Comparison of ENCODE assay signal across 8 cellular contexts in genomic region chr1:155320252-155320651, GRCh38. TPM values are rescaled to one million over a fixed set of nuclear protein-coding genes. Genes with fewer than 3 reads are reported as not detected.
DNase-seq lines count a peak whose midpoint lies in the region; ATAC-seq and TF ChIP-seq lines count a peak whose summit lies in the region.

No MANE protein-coding gene starts in this region.

- H3K4me3 ChIP-seq in ACC112 (ENCODE audit: low read depth, low read length) (peak overlapping the region; percentile 81), dorsolateral prefrontal cortex (peak overlapping the region; percentile 33 to 100 (median 82))

- no peak overlapping the region for H3K27ac ChIP-seq in ACC112 (ENCODE audit: low read depth, low read length)
- peak overlapping the region in 57 of 59 donors; percentile 43 to 97 (median 92) for H3K27ac ChIP-seq in dorsolateral prefrontal cortex

- peaks cover 24% of the 10 kb centered on the region for H3K4me1 ChIP-seq in ACC112 (ENCODE audit: control insufficient read depth, insufficient read depth, low read length, unreplicated experiment)

- no peak overlapping the region for H2AFZ ChIP-seq in ACC112 (ENCODE audit: low read length, unreplicated experiment)

- H3K36me3 Mint-ChIP-seq in IgD-negative memory B cell (peaks cover 4% of the 10 kb centered on the region), natural killer cell (no peaks in the 10 kb centered on the region)

- H3K4me1 Mint-ChIP-seq in IgD-negative memory B cell (peaks cover 5 to 24% (median 12%) of the 10 kb centered on the region in 3 donors), natural killer cell (peaks cover 14 to 41% of the 10 kb centered on the region in 2 donors)

- peak in 1 of 10 donors; percentile 30 for DNase-seq in dorsolateral prefrontal cortex
- no peak for DNase-seq in natural killer cell
- no peak for DNase-seq in NCI-H82 treated with DMSO at 0.1 percent for 48 hours (lab: John Stamatoyannopoulos, UW; ENCODE audit: unreplicated experiment)
- DNase-seq in NCI-H524 (lab: John Stamatoyannopoulos, UW): no peak
- DNase-seq in NCI-H2196 treated with DMSO at 0.1 percent for 48 hours (lab: John Stamatoyannopoulos, UW; ENCODE audit: unreplicated experiment): no peak

- H3K79me2 ChIP-seq in ACC112 (ENCODE audit: control insufficient read depth, insufficient read depth, low read length, unreplicated experiment): peaks cover 24% of the 10 kb centered on the region

- peaks cover 9% of the 10 kb centered on the region; the same call in 1 of the 2 replicates for H3K36me3 ChIP-seq in ACC112 (ENCODE audit: insufficient read depth, low read length)

- intact Hi-C loops in dorsolateral prefrontal cortex (cut with DNase I): loop anchor here (2.0 to 10.0 kb wide), 6 partner anchors 43 to 275 kb away; partner anchors contain the start of genes ASH1L (in 1 of the 2), HCN3 (in 1 of the 2), MTX1 (in 1 of the 2) and THBS3 (in 1 of the 2)
- intact Hi-C loops in natural killer cell (cut with micrococcal nuclease): loop anchor here (5.0 kb wide), 1 partner anchor 242 kb away; the partner anchor contains the start of gene ASH1L

- no peaks in the 10 kb centered on the region for H3K27me3 Mint-ChIP-seq in IgD-negative memory B cell
- H3K27me3 Mint-ChIP-seq in natural killer cell (ENCODE audit: low read depth in 2 of 2): no peaks in the 10 kb centered on the region

- H3K27ac Mint-ChIP-seq in IgD-negative memory B cell (peak overlapping the region in 2 of 3 donors; percentile 7 to 85), natural killer cell (peak overlapping the region in 1 of 2 donors; percentile 57)

- H3K9me3 Mint-ChIP-seq in IgD-negative memory B cell (no peaks in the 10 kb centered on the region), natural killer cell (no peaks in the 10 kb centered on the region)

- TF ChIP-seq CTCF in dorsolateral prefrontal cortex (IDR thresholded peaks at IDR 0.05 in 54 of 56, conservative IDR thresholded peaks at IDR 0.05 in 2 of 56; ENCODE audit: low read depth in 1 of 56, partially characterized antibody in 56 of 56) (no peak), natural killer cell (IDR thresholded peaks at IDR 0.05) (no peak)

- no peaks in the 10 kb centered on the region for H3K27me3 ChIP-seq in ACC112 (ENCODE audit: insufficient read depth, low read length)
- H3K27me3 ChIP-seq in dorsolateral prefrontal cortex: no peaks in the 10 kb centered on the region

- ATAC-seq in natural killer cell: no peak
- ATAC-seq in GM18520 (IDR thresholded peaks at IDR 0.05; ENCODE audit: unreplicated experiment): no peak

- H3K4me3 Mint-ChIP-seq in IgD-negative memory B cell (peak overlapping the region; percentile 58 to 86 (median 78)), natural killer cell (peak overlapping the region; percentile 74)

RNA-seq across cellular contexts. Expression of gene RUSC1, which starts 0.4 kb away (rescaled TPM):
- 8.9 TPM for polyA plus RNA-seq in IgD-negative memory B cell
- total RNA-seq in dorsolateral prefrontal cortex (100 to 1,000 TPM in 64 of 120 experiments, 10 to 100 TPM in 56; 35.9 to 141 (median 101) TPM), natural killer cell (10 to 100 TPM; 20.4 to 24.7 (median 21.5) TPM)

RNA-seq across cellular contexts. Expression of gene FDPS, which starts 11.6 kb away (rescaled TPM):
- polyA plus RNA-seq in IgD-negative memory B cell: 120 TPM
- total RNA-seq in dorsolateral prefrontal cortex (100 to 1,000 TPM in 104 of 120 experiments, 10 to 100 TPM in 16; 72.8 to 199 (median 118) TPM), natural killer cell (100 to 1,000 TPM; 105 to 110 (median 105) TPM)

RNA-seq across cellular contexts. Expression of gene PKLR, which starts 19.0 kb away (rescaled TPM):
- not detected for polyA plus RNA-seq in IgD-negative memory B cell
- total RNA-seq in dorsolateral prefrontal cortex: 1 to 10 TPM in 16 of 120 experiments, under 1 TPM in 86, not detected in 18; 0.17 to 2.2 (median 0.52) TPM
- total RNA-seq in natural killer cell: under 1 TPM in 1 of 3 donors, not detected in 2; 0.12 TPM

RNA-seq across cellular contexts. Expression of gene HCN3, which starts 43.0 kb away (rescaled TPM):
- polyA plus RNA-seq in IgD-negative memory B cell: 2.3 TPM
- 10 to 100 TPM in 94 of 120 experiments, 1 to 10 TPM in 26; 6.0 to 24.1 (median 11.7) TPM for total RNA-seq in dorsolateral prefrontal cortex
- 1 to 10 TPM; 2.0 to 3.4 (median 2.6) TPM for total RNA-seq in natural killer cell

RNA-seq across cellular contexts. Expression of gene CLK2, which starts 46.9 kb away (rescaled TPM):
- 19.7 TPM for polyA plus RNA-seq in IgD-negative memory B cell
- total RNA-seq in dorsolateral prefrontal cortex (10 to 100 TPM; 24.7 to 58.5 (median 39.4) TPM), natural killer cell (10 to 100 TPM; 70.4 to 97.5 (median 84.4) TPM)
